Comparison of ENCODE assay signal across 20 cellular contexts in genomic region chr1:101302831-101303511, GRCh38.
DNase-seq lines count a peak whose midpoint lies in the region; ATAC-seq and TF ChIP-seq lines count a peak whose summit lies in the region.
"Had no signal": no experiment of that assay in that cellular context is flagged by ENCODE, and none has a peak within 500 bp of the region (broad histone marks: within the 10 kb centered on the region; RNA-seq: fewer than 3 reads in every experiment).

No MANE protein-coding gene starts in this region.

- DNase-seq in AG20443 (ENCODE audit: low spot score) (peak; percentile 51), HT1080 (ENCODE audit: low read depth) (peak; percentile 62), cardiac fibroblast (ENCODE audit: low read depth in 2 of 2) (peak; percentile 44 to 54), myocyte (ENCODE audit: low read depth) (peak; percentile 28), NCI-H1048 (lab: John Stamatoyannopoulos, UW) (no peak), CD14-positive monocyte (ENCODE audit: low spot score) (no peak)
- DNase-seq in activated T-cell treated with anti-CD3 and anti-CD28 coated beads, Interleukin-2, amount 50 U/mL, for 48 hours, result no peak
- DNase-seq: activated CD4-positive, alpha-beta memory T cell treated with anti-CD3 and anti-CD28 coated beads, Interleukin-2, amount 10 ng/mL, durations not matched to agents 7 days and 5 days; activated naive CD8-positive, alpha-beta T cell treated with anti-CD3 and anti-CD28 coated beads, Interleukin-2, amount 50 U/mL, for 24 hours; activated T-cell treated with anti-CD3 and anti-CD28 coated beads, Interleukin-2, amount 50 U/mL, for 4 hours; GF-D8; Kasumi-1; left lung; mucosa of descending colon; NCI-H1436 treated with DMSO at 0.1 percent for 48 hours; nucleus accumbens; stimulated activated CD4-positive, alpha-beta T cell treated with anti-CD3 and anti-CD28 coated beads, Interleukin-2, amount 100 ng/mL, for 48 hours; T-helper 1 cell had no signal

- intact Hi-C loops in CD14-positive monocyte (cut with micrococcal nuclease), result no loop called here

- H3K27me3 Mint-ChIP-seq in CD14-positive monocyte (ENCODE audit: low read depth in 3 of 3), result peaks cover 0 to 7% (median 2%) of the 10 kb centered on the region in 3 donors

- H3K4me3 Mint-ChIP-seq in CD14-positive monocyte, result no peak overlapping the region
- H3K4me3 Mint-ChIP-seq: activated CD4-positive, alpha-beta memory T cell treated with anti-CD3 and anti-CD28 coated beads, Interleukin-2, amount 10 ng/mL, durations not matched to agents 7 days and 5 days; activated naive CD8-positive, alpha-beta T cell treated with anti-CD3 and anti-CD28 coated beads, Interleukin-2, amount 50 U/mL, for 24 hours; activated T-cell treated with anti-CD3 and anti-CD28 coated beads, Interleukin-2, amount 50 U/mL, for 4 hours; GM23338 had no signal

- no peak for TF ChIP-seq CTCF in cardiac fibroblast (IDR thresholded peaks at IDR 0.05; ENCODE audit: low read depth, low read length)
- no peak for TF ChIP-seq CTCF in CD14-positive monocyte (IDR thresholded peaks at IDR 0.05)

- H3K9me3 Mint-ChIP-seq in CD14-positive monocyte, result no peaks in the 10 kb centered on the region
- H3K9me3 Mint-ChIP-seq: activated CD4-positive, alpha-beta memory T cell treated with anti-CD3 and anti-CD28 coated beads, Interleukin-2, amount 10 ng/mL, durations not matched to agents 7 days and 5 days; activated naive CD8-positive, alpha-beta T cell treated with anti-CD3 and anti-CD28 coated beads, Interleukin-2, amount 50 U/mL, for 24 hours; activated T-cell treated with anti-CD3 and anti-CD28 coated beads, Interleukin-2, amount 50 U/mL, for 4 hours; GM23338 had no signal

- no peak overlapping the region for H3K4me3 ChIP-seq in cardiac fibroblast (replicated peaks in 1 of 2; ENCODE audit: low read depth in 2 of 2, low read length in 2 of 2)
- H3K4me3 ChIP-seq: GM23338, left lung, mucosa of descending colon had no signal

- ATAC-seq in HG03196 (IDR thresholded peaks at IDR 0.05; ENCODE audit: unreplicated experiment), result no peak
- ATAC-seq: activated naive CD8-positive, alpha-beta T cell treated with anti-CD3 and anti-CD28 coated beads, Interleukin-2, amount 50 U/mL, for 24 hours; activated T-cell treated with anti-CD3 and anti-CD28 coated beads, Interleukin-2, amount 50 U/mL, for 4 hours; GM23338; left lung; mucosa of descending colon had no signal

- no peaks in the 10 kb centered on the region for H3K36me3 Mint-ChIP-seq in CD14-positive monocyte

- no peak overlapping the region for H3K27ac Mint-ChIP-seq in CD14-positive monocyte
- H3K27ac Mint-ChIP-seq: activated CD4-positive, alpha-beta memory T cell treated with anti-CD3 and anti-CD28 coated beads, Interleukin-2, amount 10 ng/mL, durations not matched to agents 7 days and 5 days; activated naive CD8-positive, alpha-beta T cell treated with anti-CD3 and anti-CD28 coated beads, Interleukin-2, amount 50 U/mL, for 24 hours; GM23338 had no signal

- no peaks in the 10 kb centered on the region for H3K4me1 Mint-ChIP-seq in CD14-positive monocyte

Comparison
In these comparisons a context has a peak if more than half of its experiments do, and no peak if none do; other contexts are left out.
1. DNase-seq: peak in AG20443 (single experiment), HT1080 (single experiment), cardiac fibroblast (2 of 2) and myocyte (single experiment); none in NCI-H1048 (single experiment), CD14-positive monocyte (single experiment) and activated T-cell treated with anti-CD3 and anti-CD28 coated beads, Interleukin-2, amount 50 U/mL, for 48 hours (0 of 2).